9 cellular contexts compared by ENCODE assay signal in genomic region chr2:240387669-240388358, GRCh38. TPM values are rescaled to one million over a fixed set of nuclear protein-coding genes. Genes with fewer than 3 reads are reported as not detected.
A peak's percentile ranks its signal among the peaks of the same experiment; 100 is the strongest.
DNase-seq lines count a peak whose midpoint lies in the region; ATAC-seq and TF ChIP-seq lines count a peak whose summit lies in the region.
"Had no signal": no experiment of that assay in that cellular context is flagged by ENCODE, and none has a peak within 500 bp of the region (broad histone marks: within the 10 kb centered on the region; RNA-seq: fewer than 3 reads in every experiment).

No MANE protein-coding gene starts in this region.

- H3K36me3 ChIP-seq in BJ (ENCODE audit: control insufficient read depth, insufficient read depth, low read length) = no peaks in the 10 kb centered on the region
- H3K36me3 ChIP-seq: esophagus squamous epithelium had no signal

- H3K27me3 Mint-ChIP-seq in activated naive CD8-positive, alpha-beta T cell treated with anti-CD3 and anti-CD28 coated beads, Interleukin-2, amount 50 U/mL, for 24 hours = peaks cover 4% of the 10 kb centered on the region

- H3K9me3 Mint-ChIP-seq in activated naive CD8-positive, alpha-beta T cell treated with anti-CD3 and anti-CD28 coated beads, Interleukin-2, amount 50 U/mL, for 24 hours = no peaks in the 10 kb centered on the region

- H3K4me3 Mint-ChIP-seq in activated naive CD8-positive, alpha-beta T cell treated with anti-CD3 and anti-CD28 coated beads, Interleukin-2, amount 50 U/mL, for 24 hours = no peak overlapping the region

- POLR2A ChIA-PET in BJ (lab: Charles Lee) = interaction anchor here (0.7 kb wide), 1 partner anchor 18 kb away, joined by 3 read pairs; no protein-coding TSS in a partner anchor
- POLR2A ChIA-PET in RWPE1 (lab: Yijun Ruan, JAX; ENCODE audit: low non-redundant PET) = no interaction called here

- no peak overlapping the region for H3K4me3 ChIP-seq in BJ (ENCODE audit: low read depth, low read length)
- H3K4me3 ChIP-seq in fibroblast of pulmonary artery (replicated peaks; ENCODE audit: low read depth, low read length) = no peak overlapping the region
- H3K4me3 ChIP-seq: esophagus squamous epithelium had no signal

- DNase-seq in BJ (ENCODE audit: low read depth) (peak; percentile 71), RWPE1 (ENCODE audit: low spot score) (peak; percentile 81), fibroblast of pulmonary artery (ENCODE audit: low read depth) (peak; percentile 96), non-pigmented ciliary epithelial cell (ENCODE audit: low read depth) (peak; percentile 82), NCI-H146 (lab: John Stamatoyannopoulos, UW) (no peak), NCI-H187 treated with DMSO at 0.1 percent for 48 hours (lab: John Stamatoyannopoulos, UW) (no peak)
- DNase-seq in activated naive CD8-positive, alpha-beta T cell treated with anti-CD3 and anti-CD28 coated beads, Interleukin-2, amount 50 U/mL, for 24 hours = no peak
- DNase-seq: esophagus squamous epithelium had no signal

- ATAC-seq in GM18870 (IDR thresholded peaks at IDR 0.05; ENCODE audit: unreplicated experiment) = no peak
- ATAC-seq in activated naive CD8-positive, alpha-beta T cell treated with anti-CD3 and anti-CD28 coated beads, Interleukin-2, amount 50 U/mL, for 24 hours = no peak

- CTCF ChIA-PET in BJ (lab: Yijun Ruan, JAX) = interaction anchor here (0.8 kb wide), 1 partner anchor 11 kb away, joined by 3 read pairs; no protein-coding TSS in a partner anchor
- CTCF ChIA-PET in RWPE1 (lab: Yijun Ruan, JAX) = interaction anchor here (0.7 kb wide), 1 partner anchor 244 kb away, joined by 3 read pairs; no protein-coding TSS in a partner anchor

- peaks cover 3% of the 10 kb centered on the region for H3K4me1 Mint-ChIP-seq in activated naive CD8-positive, alpha-beta T cell treated with anti-CD3 and anti-CD28 coated beads, Interleukin-2, amount 50 U/mL, for 24 hours

- no peak for TF ChIP-seq CTCF in BJ (IDR thresholded peaks at IDR 0.05; ENCODE audit: insufficient read depth, low read depth, low read length)
- TF ChIP-seq CTCF in RWPE1 (conservative IDR thresholded peaks at IDR 0.05; ENCODE audit: low read depth) = no peak
- peak; percentile 20 for TF ChIP-seq CTCF in fibroblast of pulmonary artery (IDR thresholded peaks at IDR 0.05; ENCODE audit: low read length, missing control alignments)

- H3K36me3 Mint-ChIP-seq in activated naive CD8-positive, alpha-beta T cell treated with anti-CD3 and anti-CD28 coated beads, Interleukin-2, amount 50 U/mL, for 24 hours (ENCODE audit: low read depth) = no peaks in the 10 kb centered on the region

- H3K27ac ChIP-seq in RWPE1 = peak overlapping the region; percentile 57

- no peak overlapping the region for H3K27ac Mint-ChIP-seq in activated naive CD8-positive, alpha-beta T cell treated with anti-CD3 and anti-CD28 coated beads, Interleukin-2, amount 50 U/mL, for 24 hours

- no peaks in the 10 kb centered on the region for H3K27me3 ChIP-seq in BJ (ENCODE audit: control insufficient read depth, insufficient read depth, low read length)

RNA-seq across cellular contexts. Expression of gene GPC1, which starts 47.6 kb away (rescaled TPM):
- 62.9 and 126 TPM in 2 replicates for polyA plus RNA-seq in BJ (2011; rRNA removed)
- polyA minus RNA-seq in BJ (2011; rRNA and poly(A)+ RNA removed) = 50.6 and 63.2 TPM in 2 replicates

Comparison
In these comparisons a context has a peak if more than half of its experiments do, and no peak if none do; other contexts are left out.
1. DNase-seq: peak in BJ (single experiment), RWPE1 (single experiment), fibroblast of pulmonary artery (single experiment) and non-pigmented ciliary epithelial cell (single experiment); none in NCI-H146 (single experiment), NCI-H187 treated with DMSO at 0.1 percent for 48 hours (single experiment) and activated naive CD8-positive, alpha-beta T cell treated with anti-CD3 and anti-CD28 coated beads, Interleukin-2, amount 50 U/mL, for 24 hours (single experiment).